Comparison of ENCODE assay signal across 8 cellular contexts in the genomic region with DNA sequence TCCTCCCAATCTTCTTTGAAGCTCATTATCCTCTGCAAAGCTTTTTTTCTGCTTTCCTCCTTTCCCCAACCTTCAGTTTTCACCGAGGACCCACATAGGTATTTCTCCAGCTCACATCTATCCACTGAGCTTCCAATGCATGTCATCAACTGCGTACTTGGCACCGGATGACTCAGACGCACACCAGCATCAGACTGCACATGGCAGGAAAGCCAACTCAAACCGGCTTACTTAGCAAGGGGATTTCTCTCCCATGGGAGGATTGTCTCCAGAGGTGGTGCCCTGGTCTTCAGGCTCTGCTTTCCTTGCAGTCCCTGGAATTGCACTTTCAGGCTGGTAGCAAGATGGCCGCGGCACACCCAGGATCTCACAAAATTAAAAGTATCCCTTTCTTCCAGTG. TPM values are rescaled to one million over a fixed set of nuclear protein-coding genes. Genes with fewer than 3 reads are reported as not detected.
DNase-seq lines count a peak whose midpoint lies in the region; ATAC-seq, FAIRE-seq and TF ChIP-seq lines count a peak whose summit lies in the region.

No MANE protein-coding gene starts in this region.

- BruUV-seq in HepG2 (replicated peaks; lab: Mats Ljungman, UMichigan): no TSS peak

- H2AFZ ChIP-seq in SK-N-SH (ENCODE audit: low read depth): peak overlapping the region; percentile 76; the same call in 1 of the 2 replicates
- no peak overlapping the region for H2AFZ ChIP-seq in HepG2 (ENCODE audit: low read length)

- ATAC-seq in SK-N-SH treated with all-trans-retinoic acid at 6 μM for 48 hours (no peak), HepG2 (no peak), thoracic aorta (ENCODE audit: insufficient number of reproducible peaks, low FRiP score, low read depth) (no peak), HG02981 (IDR thresholded peaks at IDR 0.05; ENCODE audit: unreplicated experiment) (no peak)

- TF ChIP-seq POLR2A in HepG2 (IDR thresholded peaks at IDR 0.05; ENCODE audit: insufficient read depth in 1 of 2, low read depth in 2 of 2, low read length in 2 of 2): no peak

- TF ChIP-seq CTCF in SK-N-SH (IDR thresholded peaks at IDR 0.05) (no peak), HepG2 (CRISPR knock-in tag; IDR thresholded peaks at IDR 0.05) (no peak), thoracic aorta (IDR thresholded peaks at IDR 0.05) (no peak)

- H3K4me3 ChIP-seq in SK-N-SH (ENCODE audit: low read depth in 2 of 2, low read length in 1 of 2) (peak overlapping the region in 1 of 2 experiments; percentile 67; a peak in 2 of 4 replicates), HepG2 (replicated peaks in 1 of 3; ENCODE audit: insufficient read depth in 1 of 3, low read depth in 2 of 3, low read length in 3 of 3) (peak overlapping the region in 2 of 3 experiments; percentile 73 to 88; a peak in 3 of 6 replicates), thoracic aorta (peak overlapping the region; percentile 90)

- no peaks in the 10 kb centered on the region for H3K9me3 ChIP-seq in SK-N-SH
- H3K9me3 ChIP-seq in HepG2 (ENCODE audit: low read length): no peaks in the 10 kb centered on the region
- no peaks in the 10 kb centered on the region for H3K9me3 ChIP-seq in thoracic aorta

- CTCF ChIA-PET in SK-N-SH (lab: Yijun Ruan, JAX) (interaction anchor here (1.0 to 1.3 kb wide), 2 partner anchors 148 to 374 kb away, joined by 3 read pairs; no protein-coding TSS in a partner anchor), HepG2 (lab: Yijun Ruan, JAX; ENCODE audit: low intra/inter-chr PET ratio, low total read pairs) (no interaction called here)

- H4K20me1 ChIP-seq in SK-N-SH (ENCODE audit: insufficient read depth) (no peaks in the 10 kb centered on the region), HepG2 (ENCODE audit: insufficient read depth, low read length) (no peaks in the 10 kb centered on the region)

- H3K79me2 ChIP-seq in SK-N-SH (ENCODE audit: insufficient read depth): peaks cover 13% of the 10 kb centered on the region
- H3K79me2 ChIP-seq in HepG2 (ENCODE audit: insufficient read depth, low read length): peaks cover 14% of the 10 kb centered on the region

- peak overlapping the region; percentile 81 to 98 for H3K27ac ChIP-seq in SK-N-SH (ENCODE audit: low read depth in 2 of 2, low read length in 1 of 2)
- peak overlapping the region; percentile 71 for H3K27ac ChIP-seq in HepG2 (ENCODE audit: extremely low read length, insufficient read depth, low read length)
- peak overlapping the region; percentile 96 to 97 for H3K27ac ChIP-seq in thoracic aorta

- H3F3A ChIP-seq in SK-N-SH (replicated peaks; ENCODE audit: insufficient read depth): no peaks in the 10 kb centered on the region

- intact Hi-C loops in HepG2 (cut with micrococcal nuclease; ENCODE audit: unreplicated experiment): no loop called here

- POLR2A ChIA-PET in SK-N-SH (lab: Yijun Ruan, JAX) (interaction anchor here (0.7 kb wide), 2 partner anchors 237 to 1564 kb away, joined by 3 read pairs; no protein-coding TSS in a partner anchor), HepG2 (lab: Yijun Ruan, JAX) (interaction anchor here (1.0 to 2.5 kb wide), 7 partner anchors 8 to 781 kb away, joined by 3 to 20 read pairs (median 3); a partner anchor contains a TSS)

- no peak for FAIRE-seq in HepG2 (lab: Jason Lieb, UNC)

- TF ChIP-seq RAD21 in SK-N-SH (IDR thresholded peaks at IDR 0.05; ENCODE audit: low read length) (no peak), HepG2 (CRISPR knock-in tag; IDR thresholded peaks at IDR 0.05) (no peak)

- H3K9me2 ChIP-seq in SK-N-SH: no peaks in the 10 kb centered on the region

- 68% methylated on average over 5 of the region's 7 CpGs for WGBS in SK-N-SH (ENCODE audit: low lambda C conversion rate)
- 88% methylated on average over 7 of the region's 7 CpGs for WGBS in HepG2 (ENCODE audit: low lambda C conversion rate)

- H3K27me3 ChIP-seq in SK-N-SH (ENCODE audit: insufficient read depth) (no peaks in the 10 kb centered on the region), HepG2 (ENCODE audit: control insufficient read depth in 1 of 2, insufficient read depth in 2 of 2, low read length in 2 of 2) (no peaks in the 10 kb centered on the region; a peak in 1 of 5 replicates), thoracic aorta (replicated peaks; ENCODE audit: insufficient read depth) (no peaks in the 10 kb centered on the region)

- in situ Hi-C loops in HepG2 (cut with HindIII; ENCODE audit: extremely low pct_ligation_motif_present, low pct_unique_long_range_greater_than_20kb): no loop called here

- peak overlapping the region; percentile 84 for H3K4me2 ChIP-seq in SK-N-SH
- peak overlapping the region; percentile 97 for H3K4me2 ChIP-seq in HepG2 (ENCODE audit: low read depth, low read length)

- no peak for DNase-seq in SK-N-SH
- DNase-seq in amniotic epithelial cell (ENCODE audit: low read depth): peak; percentile 78
- no peak for DNase-seq in HepG2 (ENCODE audit: low spot score)
- no peak for DNase-seq in thoracic aorta (ENCODE audit: low spot score)
- no peak for DNase-seq in NCI-H748 treated with DMSO at 0.1 percent for 48 hours (lab: John Stamatoyannopoulos, UW)
- no peak for DNase-seq in NAMALWA (ENCODE audit: low spot score)

- TF ChIP-seq EP300 in SK-N-SH (IDR thresholded peaks at IDR 0.05; ENCODE audit: borderline replicate concordance in 1 of 2, low read depth in 1 of 2, low read length in 1 of 2) (no peak), HepG2 (IDR thresholded peaks at IDR 0.05; ENCODE audit: low read depth in 2 of 2, low read length in 2 of 2) (no peak), HepG2 (CRISPR knock-in tag; IDR thresholded peaks at IDR 0.05; ENCODE audit: borderline replicate concordance) (no peak)

- H3K4me1 ChIP-seq in SK-N-SH (ENCODE audit: control insufficient read depth in 1 of 2, insufficient read depth in 2 of 2, low read depth in 1 of 2, low read length in 1 of 2) (peaks cover 7 to 23% of the 10 kb centered on the region in 2 experiments), HepG2 (ENCODE audit: insufficient read depth, low read length) (peaks cover 32% of the 10 kb centered on the region), thoracic aorta (ENCODE audit: control insufficient read depth in 1 of 2, low read depth in 2 of 2) (peaks cover 12 to 38% of the 10 kb centered on the region in 2 donors)

- H3K9ac ChIP-seq in SK-N-SH: peak overlapping the region; percentile 69; the same call in 1 of the 2 replicates
- peak overlapping the region; percentile 73; the same call in 1 of the 2 replicates for H3K9ac ChIP-seq in HepG2 (ENCODE audit: insufficient read depth, low read depth, low read length)

- H3K36me3 ChIP-seq in SK-N-SH (replicated peaks in 1 of 2; ENCODE audit: control insufficient read depth in 1 of 2, insufficient read depth in 2 of 2, low read length in 1 of 2): no peaks in the 10 kb centered on the region
- H3K36me3 ChIP-seq in HepG2 (replicated peaks in 1 of 2; ENCODE audit: control insufficient read depth in 1 of 2, insufficient read depth in 2 of 2, low read length in 2 of 2): no peaks in the 10 kb centered on the region
- H3K36me3 ChIP-seq in thoracic aorta: no peaks in the 10 kb centered on the region

TF ChIP-seq in SK-N-SH, 30 proteins besides CTCF, POLR2A, EP300 and RAD21:
- TF ChIP-seq EZH2phosphoT487 (IDR thresholded peaks at IDR 0.05; ENCODE audit: borderline replicate concordance, low read depth) (no peak), FOXM1 (IDR thresholded peaks at IDR 0.05; ENCODE audit: low read depth) (no peak), TEAD4 (IDR thresholded peaks at IDR 0.05; ENCODE audit: borderline replicate concordance, insufficient read depth) (no peak), ELF1 (IDR thresholded peaks at IDR 0.05) (no peak), GABPA (IDR thresholded peaks at IDR 0.05; ENCODE audit: low read depth) (no peak)

TF ChIP-seq in SK-N-SH treated with all-trans-retinoic acid at 6 μM for 48 hours, 23 proteins besides CTCF, POLR2A, EP300 and RAD21 (continues in another document):
- TF ChIP-seq SNAI2 (CRISPR knock-in tag; IDR thresholded peaks at IDR 0.05) (no peak), CSDC2 (CRISPR knock-in tag; IDR thresholded peaks at IDR 0.05) (no peak), OSR1 (CRISPR knock-in tag; IDR thresholded peaks at IDR 0.05) (no peak), ZFP3 (CRISPR knock-in tag; IDR thresholded peaks at IDR 0.05) (no peak)

TF ChIP-seq in HepG2, 621 proteins besides CTCF, POLR2A, EP300 and RAD21 (continues in another document):
- 0 out of 2 replicates have a peak, but pooled peaks have one; percentile 14 for TF ChIP-seq ZSCAN31 (CRISPR knock-in tag; IDR thresholded peaks at IDR 0.05; ENCODE audit: low read depth)

RNA-seq across cellular contexts. Expression of a gene that starts 1.7 kb away (rescaled TPM):
- polyA plus RNA-seq in SK-N-SH (2012; rRNA removed): 21.0 and 31.0 TPM in 2 replicates
- polyA plus RNA-seq in SK-N-SH (2012; cell fraction: cytosol; rRNA removed): 23.4 and 27.2 TPM in 2 replicates
- 26.0 and 41.3 TPM in 2 replicates for polyA plus RNA-seq in SK-N-SH (2012; cell fraction: nucleus; rRNA removed)
- total RNA-seq in HepG2 (2016; rRNA removed; fragmentation: Illumina TruSeq; extraction: Trizol): 28.8 and 30.1 TPM in 2 replicates
- total RNA-seq in HepG2 (2016; cell fraction: cytosol; rRNA removed; fragmentation: Illumina TruSeq; extraction: Trizol; ENCODE audit: low read depth): 18.8 and 20.7 TPM in 2 replicates
- 24.2 and 33.8 TPM in 2 replicates for total RNA-seq in HepG2 (2016; cell fraction: insoluble cytoplasmic fraction; rRNA removed; fragmentation: Illumina TruSeq; extraction: Trizol)
- total RNA-seq in HepG2 (2016; cell fraction: membrane; rRNA removed; fragmentation: Illumina TruSeq; extraction: Trizol): 35.6 and 35.7 TPM in 2 replicates
- 28.0 and 29.0 TPM in 2 replicates for total RNA-seq in HepG2 (2016; cell fraction: nucleus; rRNA removed; fragmentation: Illumina TruSeq; extraction: Trizol)
- 45.6 and 49.0 TPM in 2 replicates for polyA plus RNA-seq in HepG2 (2011; rRNA removed)
- 19.8 and 29.5 TPM in 2 replicates for polyA plus RNA-seq in HepG2 (2011; cell fraction: cytosol; rRNA removed)
- polyA plus RNA-seq in HepG2 (2011; cell fraction: nucleus; rRNA removed): 68.8 and 72.6 TPM in 2 replicates
- polyA plus RNA-seq in HepG2 (2012): 28.1 and 33.7 TPM in 2 replicates
- 22.4 and 30.5 TPM in 2 replicates for polyA plus RNA-seq in HepG2 (2016; cell fraction: cytosol; fragmentation: Illumina TruSeq; extraction: Trizol; ENCODE audit: low read depth)
- polyA plus RNA-seq in HepG2 (2016; cell fraction: insoluble cytoplasmic fraction; fragmentation: Illumina TruSeq; extraction: Trizol; ENCODE audit: low read depth): 30.0 and 31.0 TPM in 2 replicates
- 35.3 and 37.7 TPM in 2 replicates for polyA plus RNA-seq in HepG2 (2016; cell fraction: membrane; fragmentation: Illumina TruSeq; extraction: Trizol; ENCODE audit: low read depth)
- 58.4 and 63.0 TPM in 2 replicates for polyA plus RNA-seq in HepG2 (2016; cell fraction: nucleus; fragmentation: Illumina TruSeq; extraction: Trizol; ENCODE audit: insufficient read depth, low read depth)
- 19.4 and 24.5 TPM in 2 replicates for polyA minus RNA-seq in HepG2 (2011; rRNA and poly(A)+ RNA removed; ENCODE audit: low replicate concordance)
- 15.7 and 17.4 TPM in 2 replicates for polyA minus RNA-seq in HepG2 (2011; cell fraction: cytosol; rRNA and poly(A)+ RNA removed)
- 43.4 and 69.0 TPM in 2 replicates for polyA minus RNA-seq in HepG2 (2011; cell fraction: nucleus; rRNA and poly(A)+ RNA removed)
- total RNA-seq in thoracic aorta: 10 to 100 TPM; 47.0 to 59.5 TPM
